Comparison of ENCODE assay signal across 1 cellular context in the genomic region with DNA sequence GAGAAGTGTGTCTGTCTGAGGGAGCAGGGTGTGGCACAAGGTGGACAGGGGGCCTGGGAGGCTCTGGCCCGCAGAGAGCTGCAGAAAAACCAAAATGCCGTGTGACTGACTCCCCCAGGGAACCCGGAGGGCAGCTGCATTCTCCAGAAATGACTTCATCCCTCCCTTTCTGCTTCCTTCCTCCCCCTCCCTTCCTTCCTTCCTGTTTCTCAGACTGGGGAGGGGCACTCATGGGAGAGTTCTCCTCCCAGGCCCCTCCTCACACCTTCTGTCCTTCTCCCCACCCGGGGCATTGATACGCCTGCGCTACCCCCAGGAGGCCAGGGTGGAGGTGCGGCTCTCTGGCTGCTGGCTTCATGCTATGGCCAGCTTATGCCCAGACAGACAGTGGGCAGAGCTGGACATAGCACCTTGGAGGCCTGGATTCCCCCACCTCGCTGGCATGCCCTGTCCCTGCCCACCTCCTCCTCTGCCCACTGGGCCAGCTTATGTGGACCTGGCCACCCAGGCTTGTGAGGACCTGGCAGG.
TF ChIP-seq lines count a peak whose summit lies in the region.

No MANE protein-coding gene starts in this region.

TF ChIP-seq in GM23338, 12 proteins besides CTCF, POLR2A, EP300 and RAD21 (continued from another document):
- no peak for TF ChIP-seq REST (IDR thresholded peaks at IDR 0.05; ENCODE audit: unreplicated experiment)
